In genomic region chr1:150976879-150977694, GRCh38 we compare ENCODE assay signal across 8 cellular contexts. TPM values are rescaled to one million over a fixed set of nuclear protein-coding genes. Genes with fewer than 3 reads are reported as not detected.
DNase-seq lines count a peak whose midpoint lies in the region; ATAC-seq, FAIRE-seq and TF ChIP-seq lines count a peak whose summit lies in the region.

No MANE protein-coding gene starts in this region.

- H3K27ac ChIP-seq in MM.1S (ENCODE audit: low read length) (peak overlapping the region; percentile 43; the same call in 1 of the 2 replicates), right lobe of liver (peak overlapping the region; percentile 66 to 70 (median 69))

- TF ChIP-seq POLR2A in right lobe of liver (IDR thresholded peaks at IDR 0.05): peak; percentile 88

- peak overlapping the region; percentile 62 for H3K4me2 ChIP-seq in MM.1S (ENCODE audit: low read depth, low read length)

- H3K9me3 ChIP-seq in MM.1S (replicated peaks; ENCODE audit: insufficient read depth, low read length) (no peaks in the 10 kb centered on the region), right lobe of liver (no peaks in the 10 kb centered on the region)

- peak; percentile 54 to 70 (median 62) for ATAC-seq in right lobe of liver
- no peak for ATAC-seq in HG02678 (IDR thresholded peaks at IDR 0.05; ENCODE audit: unreplicated experiment)
- no peak for ATAC-seq in GM21447 (IDR thresholded peaks at IDR 0.05; ENCODE audit: unreplicated experiment)

- H3K9ac ChIP-seq in MM.1S (ENCODE audit: low read length): peak overlapping the region; percentile 38; the same call in 1 of the 2 replicates

- TF ChIP-seq CTCF in MM.1S (IDR thresholded peaks at IDR 0.05; ENCODE audit: low read length): no peak
- no peak for TF ChIP-seq CTCF in bronchial epithelial cell (IDR thresholded peaks at IDR 0.05; ENCODE audit: insufficient read depth, low read length, severe bottlenecking)
- TF ChIP-seq CTCF in right lobe of liver (IDR thresholded peaks at IDR 0.05): no peak

- H3K4me3 ChIP-seq in MM.1S (ENCODE audit: low read length) (peak overlapping the region; percentile 17), bronchial epithelial cell (ENCODE audit: low read depth, low read length) (no peak overlapping the region), right lobe of liver (no peak overlapping the region)

- WGBS in right lobe of liver (ENCODE audit: insufficient coverage, low coverage, low lambda C conversion rate, missing lambda C conversion rate): 18% methylated on average over 9 of the region's 11 CpGs

- FAIRE-seq in bronchial epithelial cell (lab: Jason Lieb, UNC): no peak

- H3K27me3 ChIP-seq in MM.1S (replicated peaks; ENCODE audit: insufficient read depth, low read length) (no peaks in the 10 kb centered on the region), bronchial epithelial cell (ENCODE audit: control insufficient read depth, insufficient read depth, low read length) (no peaks in the 10 kb centered on the region), right lobe of liver (no peaks in the 10 kb centered on the region)

- H2AFZ ChIP-seq in MM.1S (ENCODE audit: low read length): peak overlapping the region; percentile 49

- no peaks in the 10 kb centered on the region for H3K9me2 ChIP-seq in MM.1S (replicated peaks; ENCODE audit: insufficient read depth, low read length)

- H3F3A ChIP-seq in MM.1S (ENCODE audit: insufficient read depth, low read length): peaks cover 14% of the 10 kb centered on the region; the same call in 1 of the 2 replicates

- intact Hi-C loops in right lobe of liver (cut with DNase I): no loop called here

- DNase-seq in C1 segment of cervical spinal cord (lab: John Stamatoyannopoulos, UW): peak in 11 of 14 donors; percentile 33 to 88 (median 73)
- DNase-seq in MM.1S: peak; percentile 86
- peak; percentile 38 to 62 (median 55) for DNase-seq in activated CD4-positive, CD25-positive, alpha-beta regulatory T cell (lab: John Stamatoyannopoulos, UW)
- peak; percentile 85 for DNase-seq in bronchial epithelial cell (ENCODE audit: low read depth)
- DNase-seq in right lobe of liver: peak; percentile 89 to 94 (median 92)
- DNase-seq in stimulated activated CD4-positive, alpha-beta T cell treated with anti-CD3 and anti-CD28 coated beads, Interleukin-4, amount 100 ng/mL, for 24 hours: peak; percentile 76

- H3K36me3 ChIP-seq in MM.1S (replicated peaks; ENCODE audit: insufficient read depth, low read length) (no peaks in the 10 kb centered on the region), bronchial epithelial cell (ENCODE audit: control insufficient read depth, insufficient read depth, low read length) (no peaks in the 10 kb centered on the region), right lobe of liver (no peaks in the 10 kb centered on the region)

- H4K20me1 ChIP-seq in MM.1S (ENCODE audit: insufficient read depth, low read length): no peaks in the 10 kb centered on the region

- peaks cover 43% of the 10 kb centered on the region for H3K4me1 ChIP-seq in MM.1S (ENCODE audit: low read length)
- H3K4me1 ChIP-seq in right lobe of liver: peaks cover 0 to 60% (median 25%) of the 10 kb centered on the region in 4 donors

- peaks cover 21% of the 10 kb centered on the region for H3K79me2 ChIP-seq in MM.1S (ENCODE audit: low read length)

RNA-seq across cellular contexts. Expression of gene CERS2, which starts 2.5 kb away (rescaled TPM):
- total RNA-seq in bronchial epithelial cell (55.2 and 82.9 TPM in 2 replicates), right lobe of liver (100 to 1,000 TPM; 298 to 572 (median 459) TPM)

RNA-seq across cellular contexts. Expression of gene ANXA9, which starts 5.0 kb away (rescaled TPM):
- 0.26 and 0.90 TPM in 2 replicates for total RNA-seq in bronchial epithelial cell
- 10 to 100 TPM in 5 of 6 experiments, 1 to 10 TPM in 1; 9.9 to 18.5 (median 15.1) TPM for total RNA-seq in right lobe of liver

RNA-seq across cellular contexts. Expression of gene MINDY1, which starts 29.6 kb away (rescaled TPM):
- total RNA-seq in bronchial epithelial cell (5.5 and 13.6 TPM in 2 replicates), right lobe of liver (10 to 100 TPM; 10.1 to 19.7 (median 15.4) TPM)

RNA-seq across cellular contexts. Expression of gene PRUNE1, which starts 31.2 kb away (rescaled TPM):
- total RNA-seq in bronchial epithelial cell: 6.6 and 6.9 TPM in 2 replicates
- 10 to 100 TPM in 4 of 6 experiments, 1 to 10 TPM in 2; 4.7 to 12.0 (median 10.1) TPM for total RNA-seq in right lobe of liver

RNA-seq across cellular contexts. Expression of gene SETDB1, which starts 50.9 kb away (rescaled TPM):
- total RNA-seq in bronchial epithelial cell (24.0 and 24.7 TPM in 2 replicates), right lobe of liver (10 to 100 TPM; 10.4 to 17.8 (median 12.9) TPM)

Comparison
In these comparisons a context has a peak if more than half of its experiments do, and no peak if none do; other contexts are left out.
1. ATAC-seq: peak in right lobe of liver (4 of 4); none in HG02678 (single experiment) and GM21447 (single experiment).
2. Peak in every context shown above with its lines, with median percentiles within 50 percentile points of each other: DNase-seq.